ENCODE assay signal across 3 cellular contexts in the genomic region with DNA sequence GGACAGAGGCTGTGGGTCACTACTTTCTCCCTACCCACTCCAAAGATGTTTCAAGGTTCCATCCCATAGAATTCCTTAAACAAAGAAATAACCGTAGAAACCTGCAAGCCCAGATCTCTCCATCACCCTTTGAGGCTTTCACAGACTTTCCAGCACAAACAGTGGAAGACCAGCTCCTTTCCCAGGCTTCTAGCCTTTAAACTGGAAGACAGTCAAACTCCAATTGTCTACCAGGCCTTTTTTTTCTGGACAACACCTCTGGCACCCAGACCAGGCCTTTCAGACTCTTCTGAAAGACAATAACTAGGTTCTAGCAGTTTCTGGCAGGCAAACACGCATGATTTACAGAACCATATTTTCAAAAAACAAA.
TF ChIP-seq lines count a peak whose summit lies in the region.

No MANE protein-coding gene starts in this region.

TF ChIP-seq in K562, 482 proteins besides CTCF, POLR2A, EP300 and RAD21 (continues in another document):
- TF ChIP-seq, protein P1, sequence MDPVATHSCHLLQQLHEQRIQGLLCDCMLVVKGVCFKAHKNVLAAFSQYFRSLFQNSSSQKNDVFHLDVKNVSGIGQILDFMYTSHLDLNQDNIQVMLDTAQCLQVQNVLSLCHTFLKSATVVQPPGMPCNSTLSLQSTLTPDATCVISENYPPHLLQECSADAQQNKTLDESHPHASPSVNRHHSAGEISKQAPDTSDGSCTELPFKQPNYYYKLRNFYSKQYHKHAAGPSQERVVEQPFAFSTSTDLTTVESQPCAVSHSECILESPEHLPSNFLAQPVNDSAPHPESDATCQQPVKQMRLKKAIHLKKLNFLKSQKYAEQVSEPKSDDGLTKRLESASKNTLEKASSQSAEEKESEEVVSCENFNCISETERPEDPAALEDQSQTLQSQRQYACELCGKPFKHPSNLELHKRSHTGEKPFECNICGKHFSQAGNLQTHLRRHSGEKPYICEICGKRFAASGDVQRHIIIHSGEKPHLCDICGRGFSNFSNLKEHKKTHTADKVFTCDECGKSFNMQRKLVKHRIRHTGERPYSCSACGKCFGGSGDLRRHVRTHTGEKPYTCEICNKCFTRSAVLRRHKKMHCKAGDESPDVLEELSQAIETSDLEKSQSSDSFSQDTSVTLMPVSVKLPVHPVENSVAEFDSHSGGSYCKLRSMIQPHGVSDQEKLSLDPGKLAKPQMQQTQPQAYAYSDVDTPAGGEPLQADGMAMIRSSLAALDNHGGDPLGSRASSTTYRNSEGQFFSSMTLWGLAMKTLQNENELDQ (CRISPR knock-in tag; IDR thresholded peaks at IDR 0.05; ENCODE audit: borderline replicate concordance) = no peak
- TF ChIP-seq ESRRA (IDR thresholded peaks at IDR 0.05; ENCODE audit: borderline replicate concordance, low read depth) = no peak
- TF ChIP-seq, protein P2, sequence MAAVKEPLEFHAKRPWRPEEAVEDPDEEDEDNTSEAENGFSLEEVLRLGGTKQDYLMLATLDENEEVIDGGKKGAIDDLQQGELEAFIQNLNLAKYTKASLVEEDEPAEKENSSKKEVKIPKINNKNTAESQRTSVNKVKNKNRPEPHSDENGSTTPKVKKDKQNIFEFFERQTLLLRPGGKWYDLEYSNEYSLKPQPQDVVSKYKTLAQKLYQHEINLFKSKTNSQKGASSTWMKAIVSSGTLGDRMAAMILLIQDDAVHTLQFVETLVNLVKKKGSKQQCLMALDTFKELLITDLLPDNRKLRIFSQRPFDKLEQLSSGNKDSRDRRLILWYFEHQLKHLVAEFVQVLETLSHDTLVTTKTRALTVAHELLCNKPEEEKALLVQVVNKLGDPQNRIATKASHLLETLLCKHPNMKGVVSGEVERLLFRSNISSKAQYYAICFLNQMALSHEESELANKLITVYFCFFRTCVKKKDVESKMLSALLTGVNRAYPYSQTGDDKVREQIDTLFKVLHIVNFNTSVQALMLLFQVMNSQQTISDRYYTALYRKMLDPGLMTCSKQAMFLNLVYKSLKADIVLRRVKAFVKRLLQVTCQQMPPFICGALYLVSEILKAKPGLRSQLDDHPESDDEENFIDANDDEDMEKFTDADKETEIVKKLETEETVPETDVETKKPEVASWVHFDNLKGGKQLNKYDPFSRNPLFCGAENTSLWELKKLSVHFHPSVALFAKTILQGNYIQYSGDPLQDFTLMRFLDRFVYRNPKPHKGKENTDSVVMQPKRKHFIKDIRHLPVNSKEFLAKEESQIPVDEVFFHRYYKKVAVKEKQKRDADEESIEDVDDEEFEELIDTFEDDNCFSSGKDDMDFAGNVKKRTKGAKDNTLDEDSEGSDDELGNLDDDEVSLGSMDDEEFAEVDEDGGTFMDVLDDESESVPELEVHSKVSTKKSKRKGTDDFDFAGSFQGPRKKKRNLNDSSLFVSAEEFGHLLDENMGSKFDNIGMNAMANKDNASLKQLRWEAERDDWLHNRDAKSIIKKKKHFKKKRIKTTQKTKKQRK (IDR thresholded peaks at IDR 0.05; ENCODE audit: borderline replicate concordance, low read depth, low read length) = no peak
- TF ChIP-seq ZNF324 (CRISPR knock-in tag; IDR thresholded peaks at IDR 0.05) = no peak

TF ChIP-seq in SK-N-SH, 30 proteins besides CTCF, POLR2A, EP300 and RAD21:
- no peak for TF ChIP-seq SIN3A (IDR thresholded peaks at IDR 0.05; ENCODE audit: borderline replicate concordance, low read depth, low read length)
- TF ChIP-seq, protein P3, sequence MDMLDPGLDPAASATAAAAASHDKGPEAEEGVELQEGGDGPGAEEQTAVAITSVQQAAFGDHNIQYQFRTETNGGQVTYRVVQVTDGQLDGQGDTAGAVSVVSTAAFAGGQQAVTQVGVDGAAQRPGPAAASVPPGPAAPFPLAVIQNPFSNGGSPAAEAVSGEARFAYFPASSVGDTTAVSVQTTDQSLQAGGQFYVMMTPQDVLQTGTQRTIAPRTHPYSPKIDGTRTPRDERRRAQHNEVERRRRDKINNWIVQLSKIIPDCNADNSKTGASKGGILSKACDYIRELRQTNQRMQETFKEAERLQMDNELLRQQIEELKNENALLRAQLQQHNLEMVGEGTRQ (IDR thresholded peaks at IDR 0.05; ENCODE audit: borderline replicate concordance, low read depth, low read length) = no peak
- TF ChIP-seq, protein P4, sequence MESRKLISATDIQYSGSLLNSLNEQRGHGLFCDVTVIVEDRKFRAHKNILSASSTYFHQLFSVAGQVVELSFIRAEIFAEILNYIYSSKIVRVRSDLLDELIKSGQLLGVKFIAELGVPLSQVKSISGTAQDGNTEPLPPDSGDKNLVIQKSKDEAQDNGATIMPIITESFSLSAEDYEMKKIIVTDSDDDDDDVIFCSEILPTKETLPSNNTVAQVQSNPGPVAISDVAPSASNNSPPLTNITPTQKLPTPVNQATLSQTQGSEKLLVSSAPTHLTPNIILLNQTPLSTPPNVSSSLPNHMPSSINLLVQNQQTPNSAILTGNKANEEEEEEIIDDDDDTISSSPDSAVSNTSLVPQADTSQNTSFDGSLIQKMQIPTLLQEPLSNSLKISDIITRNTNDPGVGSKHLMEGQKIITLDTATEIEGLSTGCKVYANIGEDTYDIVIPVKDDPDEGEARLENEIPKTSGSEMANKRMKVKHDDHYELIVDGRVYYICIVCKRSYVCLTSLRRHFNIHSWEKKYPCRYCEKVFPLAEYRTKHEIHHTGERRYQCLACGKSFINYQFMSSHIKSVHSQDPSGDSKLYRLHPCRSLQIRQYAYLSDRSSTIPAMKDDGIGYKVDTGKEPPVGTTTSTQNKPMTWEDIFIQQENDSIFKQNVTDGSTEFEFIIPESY (IDR thresholded peaks at IDR 0.05; ENCODE audit: borderline replicate concordance, low read depth) = no peak
- TF ChIP-seq TCF12 (IDR thresholded peaks at IDR 0.05) = no peak
- TF ChIP-seq ELF1 (IDR thresholded peaks at IDR 0.05) = no peak
- TF ChIP-seq, protein P5, sequence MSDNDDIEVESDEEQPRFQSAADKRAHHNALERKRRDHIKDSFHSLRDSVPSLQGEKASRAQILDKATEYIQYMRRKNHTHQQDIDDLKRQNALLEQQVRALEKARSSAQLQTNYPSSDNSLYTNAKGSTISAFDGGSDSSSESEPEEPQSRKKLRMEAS (IDR thresholded peaks at IDR 0.05; ENCODE audit: low read depth) = no peak
- TF ChIP-seq GATA2 (CRISPR knock-in tag; IDR thresholded peaks at IDR 0.05) = no peak
- TF ChIP-seq MEF2A (IDR thresholded peaks at IDR 0.05; ENCODE audit: borderline replicate concordance, low read depth) = no peak
- no peak for TF ChIP-seq GABPA (IDR thresholded peaks at IDR 0.05; ENCODE audit: low read depth)
- TF ChIP-seq, protein P6, sequence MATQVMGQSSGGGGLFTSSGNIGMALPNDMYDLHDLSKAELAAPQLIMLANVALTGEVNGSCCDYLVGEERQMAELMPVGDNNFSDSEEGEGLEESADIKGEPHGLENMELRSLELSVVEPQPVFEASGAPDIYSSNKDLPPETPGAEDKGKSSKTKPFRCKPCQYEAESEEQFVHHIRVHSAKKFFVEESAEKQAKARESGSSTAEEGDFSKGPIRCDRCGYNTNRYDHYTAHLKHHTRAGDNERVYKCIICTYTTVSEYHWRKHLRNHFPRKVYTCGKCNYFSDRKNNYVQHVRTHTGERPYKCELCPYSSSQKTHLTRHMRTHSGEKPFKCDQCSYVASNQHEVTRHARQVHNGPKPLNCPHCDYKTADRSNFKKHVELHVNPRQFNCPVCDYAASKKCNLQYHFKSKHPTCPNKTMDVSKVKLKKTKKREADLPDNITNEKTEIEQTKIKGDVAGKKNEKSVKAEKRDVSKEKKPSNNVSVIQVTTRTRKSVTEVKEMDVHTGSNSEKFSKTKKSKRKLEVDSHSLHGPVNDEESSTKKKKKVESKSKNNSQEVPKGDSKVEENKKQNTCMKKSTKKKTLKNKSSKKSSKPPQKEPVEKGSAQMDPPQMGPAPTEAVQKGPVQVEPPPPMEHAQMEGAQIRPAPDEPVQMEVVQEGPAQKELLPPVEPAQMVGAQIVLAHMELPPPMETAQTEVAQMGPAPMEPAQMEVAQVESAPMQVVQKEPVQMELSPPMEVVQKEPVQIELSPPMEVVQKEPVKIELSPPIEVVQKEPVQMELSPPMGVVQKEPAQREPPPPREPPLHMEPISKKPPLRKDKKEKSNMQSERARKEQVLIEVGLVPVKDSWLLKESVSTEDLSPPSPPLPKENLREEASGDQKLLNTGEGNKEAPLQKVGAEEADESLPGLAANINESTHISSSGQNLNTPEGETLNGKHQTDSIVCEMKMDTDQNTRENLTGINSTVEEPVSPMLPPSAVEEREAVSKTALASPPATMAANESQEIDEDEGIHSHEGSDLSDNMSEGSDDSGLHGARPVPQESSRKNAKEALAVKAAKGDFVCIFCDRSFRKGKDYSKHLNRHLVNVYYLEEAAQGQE (IDR thresholded peaks at IDR 0.05; ENCODE audit: low read depth, low read length) = no peak
- no peak for TF ChIP-seq RFX5 (IDR thresholded peaks at IDR 0.05; ENCODE audit: low read length)
- no peak for TF ChIP-seq NRF1 (IDR thresholded peaks at IDR 0.05; ENCODE audit: low read depth, low read length)
- TF ChIP-seq TEAD4 (IDR thresholded peaks at IDR 0.05; ENCODE audit: borderline replicate concordance, insufficient read depth) = no peak

TF ChIP-seq in SK-N-SH treated with all-trans-retinoic acid at 6 μM for 48 hours, 23 proteins besides CTCF, POLR2A, EP300 and RAD21:
- TF ChIP-seq, protein P7, sequence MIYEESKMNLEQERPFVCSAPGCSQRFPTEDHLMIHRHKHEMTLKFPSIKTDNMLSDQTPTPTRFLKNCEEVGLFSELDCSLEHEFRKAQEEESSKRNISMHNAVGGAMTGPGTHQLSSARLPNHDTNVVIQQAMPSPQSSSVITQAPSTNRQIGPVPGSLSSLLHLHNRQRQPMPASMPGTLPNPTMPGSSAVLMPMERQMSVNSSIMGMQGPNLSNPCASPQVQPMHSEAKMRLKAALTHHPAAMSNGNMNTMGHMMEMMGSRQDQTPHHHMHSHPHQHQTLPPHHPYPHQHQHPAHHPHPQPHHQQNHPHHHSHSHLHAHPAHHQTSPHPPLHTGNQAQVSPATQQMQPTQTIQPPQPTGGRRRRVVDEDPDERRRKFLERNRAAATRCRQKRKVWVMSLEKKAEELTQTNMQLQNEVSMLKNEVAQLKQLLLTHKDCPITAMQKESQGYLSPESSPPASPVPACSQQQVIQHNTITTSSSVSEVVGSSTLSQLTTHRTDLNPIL (CRISPR knock-in tag; IDR thresholded peaks at IDR 0.05; ENCODE audit: low read depth) = no peak
- TF ChIP-seq, protein P8, sequence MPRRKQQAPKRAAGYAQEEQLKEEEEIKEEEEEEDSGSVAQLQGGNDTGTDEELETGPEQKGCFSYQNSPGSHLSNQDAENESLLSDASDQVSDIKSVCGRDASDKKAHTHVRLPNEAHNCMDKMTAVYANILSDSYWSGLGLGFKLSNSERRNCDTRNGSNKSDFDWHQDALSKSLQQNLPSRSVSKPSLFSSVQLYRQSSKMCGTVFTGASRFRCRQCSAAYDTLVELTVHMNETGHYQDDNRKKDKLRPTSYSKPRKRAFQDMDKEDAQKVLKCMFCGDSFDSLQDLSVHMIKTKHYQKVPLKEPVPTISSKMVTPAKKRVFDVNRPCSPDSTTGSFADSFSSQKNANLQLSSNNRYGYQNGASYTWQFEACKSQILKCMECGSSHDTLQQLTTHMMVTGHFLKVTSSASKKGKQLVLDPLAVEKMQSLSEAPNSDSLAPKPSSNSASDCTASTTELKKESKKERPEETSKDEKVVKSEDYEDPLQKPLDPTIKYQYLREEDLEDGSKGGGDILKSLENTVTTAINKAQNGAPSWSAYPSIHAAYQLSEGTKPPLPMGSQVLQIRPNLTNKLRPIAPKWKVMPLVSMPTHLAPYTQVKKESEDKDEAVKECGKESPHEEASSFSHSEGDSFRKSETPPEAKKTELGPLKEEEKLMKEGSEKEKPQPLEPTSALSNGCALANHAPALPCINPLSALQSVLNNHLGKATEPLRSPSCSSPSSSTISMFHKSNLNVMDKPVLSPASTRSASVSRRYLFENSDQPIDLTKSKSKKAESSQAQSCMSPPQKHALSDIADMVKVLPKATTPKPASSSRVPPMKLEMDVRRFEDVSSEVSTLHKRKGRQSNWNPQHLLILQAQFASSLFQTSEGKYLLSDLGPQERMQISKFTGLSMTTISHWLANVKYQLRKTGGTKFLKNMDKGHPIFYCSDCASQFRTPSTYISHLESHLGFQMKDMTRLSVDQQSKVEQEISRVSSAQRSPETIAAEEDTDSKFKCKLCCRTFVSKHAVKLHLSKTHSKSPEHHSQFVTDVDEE (CRISPR knock-in tag; IDR thresholded peaks at IDR 0.05) = no peak
- no peak for TF ChIP-seq RARB (CRISPR knock-in tag; IDR thresholded peaks at IDR 0.05)
- TF ChIP-seq OSR1 (CRISPR knock-in tag; IDR thresholded peaks at IDR 0.05) = no peak
- no peak for TF ChIP-seq ZC3H10 (CRISPR knock-in tag; IDR thresholded peaks at IDR 0.05)
- TF ChIP-seq, protein P9, sequence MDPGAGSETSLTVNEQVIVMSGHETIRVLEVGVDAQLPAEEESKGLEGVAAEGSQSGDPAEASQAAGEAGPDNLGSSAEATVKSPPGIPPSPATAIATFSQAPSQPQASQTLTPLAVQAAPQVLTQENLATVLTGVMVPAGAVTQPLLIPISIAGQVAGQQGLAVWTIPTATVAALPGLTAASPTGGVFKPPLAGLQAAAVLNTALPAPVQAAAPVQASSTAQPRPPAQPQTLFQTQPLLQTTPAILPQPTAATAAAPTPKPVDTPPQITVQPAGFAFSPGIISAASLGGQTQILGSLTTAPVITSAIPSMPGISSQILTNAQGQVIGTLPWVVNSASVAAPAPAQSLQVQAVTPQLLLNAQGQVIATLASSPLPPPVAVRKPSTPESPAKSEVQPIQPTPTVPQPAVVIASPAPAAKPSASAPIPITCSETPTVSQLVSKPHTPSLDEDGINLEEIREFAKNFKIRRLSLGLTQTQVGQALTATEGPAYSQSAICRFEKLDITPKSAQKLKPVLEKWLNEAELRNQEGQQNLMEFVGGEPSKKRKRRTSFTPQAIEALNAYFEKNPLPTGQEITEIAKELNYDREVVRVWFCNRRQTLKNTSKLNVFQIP (CRISPR knock-in tag; IDR thresholded peaks at IDR 0.05; ENCODE audit: borderline replicate concordance, low read depth) = no peak
- TF ChIP-seq ZFP3 (CRISPR knock-in tag; IDR thresholded peaks at IDR 0.05) = no peak
